1 cellular context compared by ENCODE assay signal in genomic region chr17:76685366-76685765, GRCh38.
TF ChIP-seq lines count a peak whose summit lies in the region.

No MANE protein-coding gene starts in this region.

TF ChIP-seq in H1, 55 proteins besides CTCF, POLR2A, EP300 and RAD21:
- TF ChIP-seq USF2 (IDR thresholded peaks at IDR 0.05; ENCODE audit: low read length), result no peak
- no peak for TF ChIP-seq BCL11A (IDR thresholded peaks at IDR 0.05; ENCODE audit: low read depth in 2 of 2, low read length in 2 of 2)
- no peak for TF ChIP-seq TAF7 (optimal IDR thresholded peaks at IDR 0.05; ENCODE audit: borderline replicate concordance, low read depth, low read length)
- TF ChIP-seq CBX5 (IDR thresholded peaks at IDR 0.05; ENCODE audit: low read depth, low read length), result no peak
- no peak for TF ChIP-seq HDAC2 (IDR thresholded peaks at IDR 0.05; ENCODE audit: borderline replicate concordance in 1 of 2, low read depth in 2 of 2, low read length in 2 of 2)
- no peak for TF ChIP-seq CHD2 (IDR thresholded peaks at IDR 0.05; ENCODE audit: low read length)
- no peak for TF ChIP-seq MAX (IDR thresholded peaks at IDR 0.05)
- TF ChIP-seq BACH1 (IDR thresholded peaks at IDR 0.05; ENCODE audit: low read length), result no peak
- no peak for TF ChIP-seq CREB1 (IDR thresholded peaks at IDR 0.05)
- no peak for TF ChIP-seq FOSL1 (IDR thresholded peaks at IDR 0.05; ENCODE audit: insufficient read depth, low read depth, low read length)
- no peak for TF ChIP-seq SAP30 (IDR thresholded peaks at IDR 0.05; ENCODE audit: insufficient read depth, insufficient replicate concordance, low read length)
- no peak for TF ChIP-seq CHD7 (IDR thresholded peaks at IDR 0.05; ENCODE audit: insufficient replicate concordance, low read length)
- TF ChIP-seq TBP (IDR thresholded peaks at IDR 0.05; ENCODE audit: low read depth, low read length), result no peak
- no peak for TF ChIP-seq PHF8 (conservative IDR thresholded peaks at IDR 0.05; ENCODE audit: low read depth, low read length)
- TF ChIP-seq SUZ12 (IDR thresholded peaks at IDR 0.05; ENCODE audit: low read length), result no peak
- TF ChIP-seq, protein P1, sequence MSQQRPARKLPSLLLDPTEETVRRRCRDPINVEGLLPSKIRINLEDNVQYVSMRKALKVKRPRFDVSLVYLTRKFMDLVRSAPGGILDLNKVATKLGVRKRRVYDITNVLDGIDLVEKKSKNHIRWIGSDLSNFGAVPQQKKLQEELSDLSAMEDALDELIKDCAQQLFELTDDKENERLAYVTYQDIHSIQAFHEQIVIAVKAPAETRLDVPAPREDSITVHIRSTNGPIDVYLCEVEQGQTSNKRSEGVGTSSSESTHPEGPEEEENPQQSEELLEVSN (IDR thresholded peaks at IDR 0.05), result no peak
- no peak for TF ChIP-seq TAF1 (IDR thresholded peaks at IDR 0.05; ENCODE audit: low read depth, low read length)
- TF ChIP-seq ZNF274 (IDR thresholded peaks at IDR 0.05; ENCODE audit: borderline replicate concordance, extremely low read depth, low read length), result no peak
- TF ChIP-seq RFX5 (IDR thresholded peaks at IDR 0.05; ENCODE audit: borderline replicate concordance, low read depth, low read length), result no peak
